Comparison of ENCODE assay signal across 1 cellular context in genomic region chr5:1316588-1316902, GRCh38.
TF ChIP-seq lines count a peak whose summit lies in the region.

No MANE protein-coding gene starts in this region.

TF ChIP-seq in HCT116, 20 proteins besides CTCF, POLR2A, EP300 and RAD21 (continued from another document):
- TF ChIP-seq REST (IDR thresholded peaks at IDR 0.05; ENCODE audit: low read depth) = no peak
